In genomic region chr2:62687644-62688043, GRCh38 we compare ENCODE assay signal across 18 cellular contexts.
"Had no signal": no experiment of that assay in that cellular context is flagged by ENCODE, and none has a peak within 500 bp of the region (broad histone marks: within the 10 kb centered on the region; RNA-seq: fewer than 3 reads in every experiment).

No MANE protein-coding gene starts in this region.

- H3K79me2 ChIP-seq: hepatocyte had no signal

- H3K9me3 ChIP-seq: ascending aorta, left lung, tibial artery had no signal

- H3K27ac ChIP-seq: ascending aorta, dorsolateral prefrontal cortex, hepatocyte, left lung, tibial artery, WERI-Rb-1 had no signal

- ATAC-seq: left lung; natural killer cell treated with Interleukin-12 subunit alpha and Interleukin-12 subunit beta and Interleukin-15 and Interleukin-18, amount 100 ng/mL, for 72 hours; T-helper 17 cell had no signal

- H3K4me3 ChIP-seq: ascending aorta, dorsolateral prefrontal cortex, hepatocyte, left lung, tibial artery had no signal

- H3K4me2 ChIP-seq: hepatocyte had no signal

- H3K4me1 ChIP-seq: ascending aorta, left lung, tibial artery had no signal

- H2AFZ ChIP-seq: hepatocyte had no signal

- H3K27ac Mint-ChIP-seq: activated CD4-positive, alpha-beta memory T cell treated with anti-CD3 and anti-CD28 coated beads for 36 hours; activated naive CD8-positive, alpha-beta T cell treated with anti-CD3 and anti-CD28 coated beads, Interleukin-2, amount 10 ng/mL, durations not matched to agents 7 days and 5 days; memory B cell; natural killer cell treated with Interleukin-12 subunit alpha and Interleukin-12 subunit beta and Interleukin-15 and Interleukin-18, amount 100 ng/mL, for 72 hours; T-helper 17 cell had no signal

- FAIRE-seq: kidney, urothelium cell line had no signal

- H3K4me3 Mint-ChIP-seq: activated CD4-positive, alpha-beta memory T cell treated with anti-CD3 and anti-CD28 coated beads for 36 hours; activated naive CD8-positive, alpha-beta T cell treated with anti-CD3 and anti-CD28 coated beads, Interleukin-2, amount 10 ng/mL, durations not matched to agents 7 days and 5 days; memory B cell; natural killer cell treated with Interleukin-12 subunit alpha and Interleukin-12 subunit beta and Interleukin-15 and Interleukin-18, amount 100 ng/mL, for 72 hours; T-helper 17 cell had no signal

- H3K36me3 Mint-ChIP-seq: activated CD4-positive, alpha-beta memory T cell treated with anti-CD3 and anti-CD28 coated beads for 36 hours; activated naive CD8-positive, alpha-beta T cell treated with anti-CD3 and anti-CD28 coated beads, Interleukin-2, amount 10 ng/mL, durations not matched to agents 7 days and 5 days; memory B cell; natural killer cell treated with Interleukin-12 subunit alpha and Interleukin-12 subunit beta and Interleukin-15 and Interleukin-18, amount 100 ng/mL, for 72 hours had no signal

- DNase-seq: activated CD4-positive, alpha-beta memory T cell treated with anti-CD3 and anti-CD28 coated beads for 36 hours; activated naive CD4-positive, alpha-beta T cell; activated naive CD8-positive, alpha-beta T cell treated with anti-CD3 and anti-CD28 coated beads, Interleukin-2, amount 10 ng/mL, durations not matched to agents 7 days and 5 days; dorsolateral prefrontal cortex; kidney; left lung; posterior cingulate gyrus; retina; stimulated activated CD4-positive, alpha-beta T cell treated with anti-CD3 and anti-CD28 coated beads, Interleukin-2, amount 100 ng/mL, for 48 hours; stimulated activated naive CD4-positive, alpha-beta T cell; T-helper 17 cell; tibial artery; WERI-Rb-1 had no signal

- H3K36me3 ChIP-seq: ascending aorta, left lung, tibial artery, WERI-Rb-1 had no signal

- H3K27me3 ChIP-seq: ascending aorta, dorsolateral prefrontal cortex, hepatocyte, left lung, tibial artery had no signal

- H3K9me3 Mint-ChIP-seq: activated CD4-positive, alpha-beta memory T cell treated with anti-CD3 and anti-CD28 coated beads for 36 hours; activated naive CD8-positive, alpha-beta T cell treated with anti-CD3 and anti-CD28 coated beads, Interleukin-2, amount 10 ng/mL, durations not matched to agents 7 days and 5 days; memory B cell; natural killer cell treated with Interleukin-12 subunit alpha and Interleukin-12 subunit beta and Interleukin-15 and Interleukin-18, amount 100 ng/mL, for 72 hours had no signal

- H3K4me1 Mint-ChIP-seq: activated naive CD8-positive, alpha-beta T cell treated with anti-CD3 and anti-CD28 coated beads, Interleukin-2, amount 10 ng/mL, durations not matched to agents 7 days and 5 days; memory B cell had no signal
